In genomic region chr6:11194399-11195274, GRCh38 we compare ENCODE assay signal across 2 cellular contexts.
TF ChIP-seq lines count a peak whose summit lies in the region.

No MANE protein-coding gene starts in this region.

TF ChIP-seq in SK-N-SH, 30 proteins besides CTCF, POLR2A, EP300 and RAD21:
- TF ChIP-seq FOXM1 (IDR thresholded peaks at IDR 0.05; ENCODE audit: low read depth) (no peak), TCF12 (IDR thresholded peaks at IDR 0.05) (peak; percentile 5; the same call in 1 of the 2 replicates), EZH2phosphoT487 (IDR thresholded peaks at IDR 0.05; ENCODE audit: borderline replicate concordance, low read depth) (no peak), ZBTB33 (IDR thresholded peaks at IDR 0.05; ENCODE audit: borderline replicate concordance, low read depth) (no peak), NFIC (IDR thresholded peaks at IDR 0.05; ENCODE audit: borderline replicate concordance) (peak; percentile 24), TEAD4 (IDR thresholded peaks at IDR 0.05; ENCODE audit: borderline replicate concordance, insufficient read depth) (no peak), RXRA (IDR thresholded peaks at IDR 0.05; ENCODE audit: borderline replicate concordance, low read depth) (0 out of 2 replicates have a peak, but pooled peaks have one; percentile 5), FOXJ3 (CRISPR knock-in tag; IDR thresholded peaks at IDR 0.05) (no peak), TAF1 (IDR thresholded peaks at IDR 0.05; ENCODE audit: borderline replicate concordance, low read depth, low read length) (no peak), MAX (IDR thresholded peaks at IDR 0.05; ENCODE audit: low read depth) (no peak), SMC3 (IDR thresholded peaks at IDR 0.05; ENCODE audit: low read depth, low read length) (no peak), ELF1 (IDR thresholded peaks at IDR 0.05) (no peak)

TF ChIP-seq in endothelial cell of umbilical vein, 7 proteins besides CTCF, POLR2A, EP300 and RAD21:
- TF ChIP-seq MYC (IDR thresholded peaks at IDR 0.05; ENCODE audit: low read depth, low read length) (no peak), EZH2 (IDR thresholded peaks at IDR 0.05; ENCODE audit: borderline replicate concordance, low read depth, low read length, severe bottlenecking) (no peak), MAX (IDR thresholded peaks at IDR 0.05; ENCODE audit: insufficient read depth, insufficient read length) (no peak), GATA2 (IDR thresholded peaks at IDR 0.05; ENCODE audit: insufficient read depth, insufficient read length, low read depth, low read length) (peak; percentile 63), POLR2AphosphoS5 (IDR thresholded peaks at IDR 0.05; ENCODE audit: insufficient read depth, low read depth, low read length) (peak; percentile 59), JUN (IDR thresholded peaks at IDR 0.05; ENCODE audit: borderline replicate concordance, insufficient read depth, insufficient read length, low read depth) (peak; percentile 82), FOS (IDR thresholded peaks at IDR 0.05; ENCODE audit: borderline replicate concordance, insufficient read depth, low read length) (peak; percentile 30)
